ENCODE assay signal across 1 cellular context in genomic region chr14:91307046-91307445, GRCh38.
TF ChIP-seq lines count a peak whose summit lies in the region.

No MANE protein-coding gene starts in this region.

TF ChIP-seq in GM23338, 12 proteins besides CTCF, POLR2A, EP300 and RAD21 (continued from another document):
- TF ChIP-seq REST (IDR thresholded peaks at IDR 0.05; ENCODE audit: unreplicated experiment), result no peak
